22 cellular contexts compared by ENCODE assay signal in genomic region chr11:68968306-68969255, GRCh38. TPM values are rescaled to one million over a fixed set of nuclear protein-coding genes. Genes with fewer than 3 reads are reported as not detected.
DNase-seq lines count a peak whose midpoint lies in the region; ATAC-seq and TF ChIP-seq lines count a peak whose summit lies in the region.
"Had no signal": no experiment of that assay in that cellular context is flagged by ENCODE, and none has a peak within 500 bp of the region (broad histone marks: within the 10 kb centered on the region; RNA-seq: fewer than 3 reads in every experiment).

No MANE protein-coding gene starts in this region.

- no peak overlapping the region for H3K4me3 ChIP-seq in AG10803 (ENCODE audit: low read length)
- no peak overlapping the region for H3K4me3 ChIP-seq in fibroblast of the aortic adventitia (ENCODE audit: low read depth, low read length)
- H3K4me3 ChIP-seq: BLaER1 treated with 17β-estradiol and CSF1 and Interleukin-3, amounts not matched to agents 10 nM and 100 nM; left lung; ovary; skin epidermis had no signal

- DNase-seq in AG10803 (ENCODE audit: low read depth) (peak; percentile 73), HFFc6 (peak; percentile 11), fibroblast of the aortic adventitia (ENCODE audit: low read depth) (peak; percentile 26), posterior vena cava (ENCODE audit: low spot score) (peak; percentile 74), hypothalamus (lab: John Stamatoyannopoulos, UW) (no peak), progenitor cell of endocrine pancreas (ENCODE audit: low spot score, unreplicated experiment) (no peak), mucosa of gallbladder (ENCODE audit: low spot score) (no peak)
- DNase-seq: activated gamma-delta T cell treated with Interleukin-2 at 50 U/mL for 16 hours; amniotic stem cell; cerebellar nuclear complex; DMS153; effector memory CD8-positive, alpha-beta T cell; HCEC 1CT; NCI-H187 had no signal

- peak; percentile 35 for TF ChIP-seq CTCF in AG10803 (conservative IDR thresholded peaks at IDR 0.05; ENCODE audit: low read length)
- TF ChIP-seq CTCF in HFFc6 (IDR thresholded peaks at IDR 0.05) = peak; percentile 19; the same call in 1 of the 2 replicates
- no peak for TF ChIP-seq CTCF in fibroblast of the aortic adventitia (IDR thresholded peaks at IDR 0.05; ENCODE audit: insufficient read depth, low read length)
- TF ChIP-seq CTCF in progenitor cell of endocrine pancreas (IDR thresholded peaks at IDR 0.05; ENCODE audit: unreplicated experiment) = no peak

- peaks cover 8% of the 10 kb centered on the region for H3K4me1 Mint-ChIP-seq in HFFc6 (ENCODE audit: low read depth)
- H3K4me1 Mint-ChIP-seq in progenitor cell of endocrine pancreas (ENCODE audit: low read depth) = peaks cover 5% of the 10 kb centered on the region

- H3K27ac Mint-ChIP-seq in HFFc6 (no peak overlapping the region), progenitor cell of endocrine pancreas (no peak overlapping the region)
- H3K27ac Mint-ChIP-seq: effector memory CD8-positive, alpha-beta T cell had no signal

- intact Hi-C loops in posterior vena cava (cut with DNase I) = no loop called here

- peaks cover 4% of the 10 kb centered on the region; the same call in 1 of the 2 replicates for H3K9me3 Mint-ChIP-seq in HFFc6
- H3K9me3 Mint-ChIP-seq in progenitor cell of endocrine pancreas (ENCODE audit: low read depth) = no peaks in the 10 kb centered on the region
- H3K9me3 Mint-ChIP-seq: effector memory CD8-positive, alpha-beta T cell had no signal

- H3K4me3 Mint-ChIP-seq in HFFc6 (no peak overlapping the region; the same call in 1 of the 2 replicates), progenitor cell of endocrine pancreas (ENCODE audit: low read depth) (no peak overlapping the region)
- H3K4me3 Mint-ChIP-seq: effector memory CD8-positive, alpha-beta T cell had no signal

- ATAC-seq in HG02763 (IDR thresholded peaks at IDR 0.05; ENCODE audit: unreplicated experiment) = no peak
- ATAC-seq: effector memory CD8-positive, alpha-beta T cell; left lung had no signal

- peaks cover 39% of the 10 kb centered on the region for H3K27me3 Mint-ChIP-seq in HFFc6 (ENCODE audit: insufficient read depth)
- H3K27me3 Mint-ChIP-seq in progenitor cell of endocrine pancreas = peaks cover 11% of the 10 kb centered on the region

- H3K36me3 Mint-ChIP-seq in HFFc6 (ENCODE audit: low read depth) (no peaks in the 10 kb centered on the region), progenitor cell of endocrine pancreas (ENCODE audit: insufficient read depth) (no peaks in the 10 kb centered on the region)

RNA-seq across cellular contexts. Expression of gene MRGPRD, which starts 12.2 kb away (rescaled TPM):
- not detected for total RNA-seq in HFFc6 (2021; fragmentation: NEBNext Ultra II Directional; extraction: Animal tissue kit (Norgen Biotek cat#: 25700))
- total RNA-seq in fibroblast of the aortic adventitia (ENCODE audit: low replicate concordance) = not detected in 2 replicates
- not detected for total RNA-seq in posterior vena cava
- not detected in 2 replicates for total RNA-seq in progenitor cell of endocrine pancreas
- not detected for total RNA-seq in mucosa of gallbladder
- total RNA-seq: left lung; NCI-H460; ovary; T-helper 1 cell treated with Interleukin-12 subunit alpha and Interleukin-12 subunit beta and Interleukin-4 antibody, amounts not matched to agents 30 ng/mL and 1 ng/mL, for 36 hours; temporal lobe had no signal

RNA-seq across cellular contexts. Expression of gene MRGPRF, which starts 44.5 kb away (rescaled TPM):
- 10 to 100 TPM; 51.4 to 74.9 (median 63.9) TPM for total RNA-seq in HFFc6 (2021; fragmentation: NEBNext Ultra II Directional; extraction: Animal tissue kit (Norgen Biotek cat#: 25700))
- total RNA-seq in fibroblast of the aortic adventitia (ENCODE audit: low replicate concordance) (34.3 and 41.8 TPM in 2 replicates), posterior vena cava (100 to 1,000 TPM; 117 to 138 TPM), progenitor cell of endocrine pancreas (0.24 and 0.41 TPM in 2 replicates), mucosa of gallbladder (43.8 TPM)
- total RNA-seq: NCI-H460; T-helper 1 cell treated with Interleukin-12 subunit alpha and Interleukin-12 subunit beta and Interleukin-4 antibody, amounts not matched to agents 30 ng/mL and 1 ng/mL, for 36 hours had no signal

Comparison
In these comparisons a context has a peak if more than half of its experiments do, and no peak if none do; other contexts are left out.
1. DNase-seq: peak in AG10803 (single experiment), HFFc6 (single experiment), fibroblast of the aortic adventitia (single experiment) and posterior vena cava (single experiment); none in hypothalamus (0 of 51), progenitor cell of endocrine pancreas (single experiment) and mucosa of gallbladder (single experiment).
2. CTCF ChIP-seq: peak in AG10803 (single experiment) and HFFc6 (single experiment); none in fibroblast of the aortic adventitia (single experiment) and progenitor cell of endocrine pancreas (single experiment).
3. RNA of gene MRGPRF, which starts 44.5 kb away (total RNA-seq): 117 to 138 TPM in posterior vena cava, 51.4 to 74.9 TPM in HFFc6, 43.8 TPM in mucosa of gallbladder (single experiment) and 34.3 to 41.8 TPM in fibroblast of the aortic adventitia; 0.24 to 0.41 TPM in progenitor cell of endocrine pancreas; every median in the first group is over 10 times any median in the second.